In genomic region chr13:110960219-110960618, GRCh38 we compare ENCODE assay signal across 21 cellular contexts.
"Had no signal": no experiment of that assay in that cellular context is flagged by ENCODE, and none has a peak within 500 bp of the region (broad histone marks: within the 10 kb centered on the region; RNA-seq: fewer than 3 reads in every experiment).

No MANE protein-coding gene starts in this region.

- H3K27me3 ChIP-seq: dorsolateral prefrontal cortex, esophagus squamous epithelium, gastrocnemius medialis, heart right ventricle, left lung had no signal

- H3K36me3 ChIP-seq: esophagus squamous epithelium, gastrocnemius medialis, heart right ventricle, left lung, lower lobe of right lung had no signal

- H3K27ac Mint-ChIP-seq: mesothelial cell of epicardium, naive B cell had no signal

- H3K4me1 ChIP-seq: gastrocnemius medialis, left lung, lower lobe of right lung had no signal

- H3K27ac ChIP-seq: coronary artery, dorsolateral prefrontal cortex, esophagus squamous epithelium, gastrocnemius medialis, left lung, lower lobe of right lung had no signal

- ATAC-seq: esophagus mucosa, gastrocnemius medialis, heart right ventricle, left cardiac atrium, left lung, left ventricle myocardium superior, lower lobe of right lung, mucosa of descending colon had no signal

- H3K4me3 Mint-ChIP-seq: mesothelial cell of epicardium, naive B cell had no signal

- DNase-seq: dermis blood vessel endothelial cell; dorsolateral prefrontal cortex; effector CD4-positive, alpha-beta T cell; effector memory CD4-positive, alpha-beta T cell; esophagus squamous epithelium; foreskin fibroblast; foreskin melanocyte; gastrocnemius medialis; glutamatergic neuron; heart right ventricle; hippocampal formation; left cardiac atrium; left lung; left ventricle myocardium superior; lower lobe of right lung; mesenchymal stem cell; mucosa of descending colon; naive B cell had no signal

- H3K4me1 Mint-ChIP-seq: naive B cell had no signal

- H3K4me3 ChIP-seq: coronary artery, dorsolateral prefrontal cortex, esophagus squamous epithelium, gastrocnemius medialis, heart right ventricle, left lung, lower lobe of right lung, mucosa of descending colon had no signal
